In the genomic region with DNA sequence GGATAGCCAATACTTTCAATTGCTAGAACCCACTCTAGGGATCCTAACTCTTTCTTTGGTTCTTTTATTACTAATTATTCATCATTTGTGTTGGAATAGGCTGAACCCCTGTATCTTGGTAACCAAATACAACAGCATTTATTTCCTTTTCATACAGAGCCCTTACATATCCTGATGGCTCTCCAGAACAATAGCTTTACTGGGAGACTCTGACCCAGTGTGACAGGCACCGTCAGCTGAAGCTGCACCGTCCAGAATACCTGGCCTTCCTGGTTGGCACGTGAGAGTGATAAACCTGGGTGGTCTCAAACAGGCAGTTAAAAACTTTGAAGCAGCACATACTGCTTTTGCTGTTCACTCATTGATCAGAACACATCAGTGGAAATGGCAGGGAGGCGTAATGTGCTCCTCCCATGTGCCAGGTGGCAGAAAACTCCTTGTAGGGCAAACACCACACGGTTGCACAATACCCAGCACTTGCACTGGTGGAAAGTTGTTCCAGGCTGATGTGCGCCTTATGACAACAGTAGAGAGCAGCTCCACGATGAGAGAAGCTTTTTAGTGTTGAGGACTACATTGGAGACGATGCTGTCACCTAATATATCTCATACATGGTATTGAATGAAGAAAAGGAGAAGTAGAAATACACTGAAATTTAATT, we compare ENCODE assay signal across 18 cellular contexts.
"Had no signal": no experiment of that assay in that cellular context is flagged by ENCODE, and none has a peak within 500 bp of the region (broad histone marks: within the 10 kb centered on the region; RNA-seq: fewer than 3 reads in every experiment).

No MANE protein-coding gene starts in this region.

- H3K4me3 ChIP-seq: coronary artery, heart left ventricle, ovary, right atrium auricular region, sigmoid colon, skin epidermis, stomach had no signal

- H3K36me3 ChIP-seq: heart left ventricle, ovary, right atrium auricular region, sigmoid colon, stomach had no signal

- H3K27ac ChIP-seq: coronary artery, heart left ventricle, ovary, right atrium auricular region, sigmoid colon, skin epidermis, stomach had no signal

- FAIRE-seq: endometrium, frontal cortex, urothelium cell line had no signal

- DNase-seq: effector memory CD4-positive, alpha-beta T cell; heart left ventricle; hippocampal formation; left colon; mesendoderm; naive B cell; ovary; sigmoid colon; stimulated activated CD4-positive, alpha-beta T cell treated with anti-CD3 and anti-CD28 coated beads, Interleukin-12 subunit alpha, Interleukin-12 subunit beta, amount 100 ng/mL, for 4 hours; stimulated activated naive CD4-positive, alpha-beta T cell; stomach had no signal

- H3K9me3 ChIP-seq: ovary, right atrium auricular region, sigmoid colon had no signal

- H3K4me1 ChIP-seq: heart left ventricle, right atrium auricular region, sigmoid colon, stomach had no signal

- ATAC-seq: esophagus mucosa, heart left ventricle, left colon had no signal

- H3K27me3 ChIP-seq: heart left ventricle, ovary, right atrium auricular region, sigmoid colon, stomach had no signal
